ENCODE assay signal across 14 cellular contexts in genomic region chr6:37936150-37936549, GRCh38.
DNase-seq lines count a peak whose midpoint lies in the region; ATAC-seq, FAIRE-seq and TF ChIP-seq lines count a peak whose summit lies in the region.
"Had no signal": no experiment of that assay in that cellular context is flagged by ENCODE, and none has a peak within 500 bp of the region (broad histone marks: within the 10 kb centered on the region; RNA-seq: fewer than 3 reads in every experiment).

No MANE protein-coding gene starts in this region.

- no peaks in the 10 kb centered on the region for H3K9me3 Mint-ChIP-seq in activated naive CD4-positive, alpha-beta T cell treated with anti-CD3 and anti-CD28 coated beads, Interleukin-2, amount 50 U/mL, for 24 hours
- H3K9me3 Mint-ChIP-seq in activated naive CD4-positive, alpha-beta T cell treated with anti-CD3 and anti-CD28 coated beads, Interleukin-2, amount 10 ng/mL, durations not matched to agents 7 days and 5 days: no peaks in the 10 kb centered on the region
- no peaks in the 10 kb centered on the region for H3K9me3 Mint-ChIP-seq in activated naive CD8-positive, alpha-beta T cell treated with anti-CD3 and anti-CD28 coated beads, Interleukin-2, amount 10 ng/mL, durations not matched to agents 7 days and 5 days
- no peaks in the 10 kb centered on the region for H3K9me3 Mint-ChIP-seq in natural killer cell treated with Interleukin-12 subunit alpha and Interleukin-12 subunit beta and Interleukin-15 and Interleukin-18, amount 100 ng/mL, for 72 hours

- ATAC-seq in activated naive CD8-positive, alpha-beta T cell treated with anti-CD3 and anti-CD28 coated beads, Interleukin-2, amount 10 ng/mL, durations not matched to agents 7 days and 5 days (ENCODE audit: low read depth): no peak
- ATAC-seq in natural killer cell treated with Interleukin-12 subunit alpha and Interleukin-12 subunit beta and Interleukin-15 and Interleukin-18, amount 100 ng/mL, for 72 hours: no peak
- no peak for ATAC-seq in HG03354 (IDR thresholded peaks at IDR 0.05; ENCODE audit: poor library complexity, severe bottlenecking, unreplicated experiment)
- ATAC-seq: HCT116 had no signal

- POLR2A ChIA-PET in activated naive CD8-positive, alpha-beta T cell treated with anti-CD3 and anti-CD28 coated beads, Interleukin-2, amount 10 ng/mL, durations not matched to agents 7 days and 5 days (lab: Charles Lee): no interaction called here

- H3K36me3 Mint-ChIP-seq in activated naive CD4-positive, alpha-beta T cell treated with anti-CD3 and anti-CD28 coated beads, Interleukin-2, amount 50 U/mL, for 24 hours: peaks cover 15% of the 10 kb centered on the region
- peaks cover 12% of the 10 kb centered on the region for H3K36me3 Mint-ChIP-seq in activated naive CD4-positive, alpha-beta T cell treated with anti-CD3 and anti-CD28 coated beads, Interleukin-2, amount 10 ng/mL, durations not matched to agents 7 days and 5 days
- H3K36me3 Mint-ChIP-seq in activated naive CD8-positive, alpha-beta T cell treated with anti-CD3 and anti-CD28 coated beads, Interleukin-2, amount 10 ng/mL, durations not matched to agents 7 days and 5 days: peaks cover 23% of the 10 kb centered on the region
- peaks cover 5% of the 10 kb centered on the region for H3K36me3 Mint-ChIP-seq in natural killer cell treated with Interleukin-12 subunit alpha and Interleukin-12 subunit beta and Interleukin-15 and Interleukin-18, amount 100 ng/mL, for 72 hours

- CTCF ChIA-PET in activated naive CD4-positive, alpha-beta T cell treated with anti-CD3 and anti-CD28 coated beads, Interleukin-2, amount 10 ng/mL, durations not matched to agents 7 days and 5 days (lab: Charles Lee): no interaction called here

- FAIRE-seq in H54 (lab: Jason Lieb, UNC): peak; percentile 15
- FAIRE-seq: A204.1 had no signal

- peak overlapping the region; percentile 56 for H3K4me3 Mint-ChIP-seq in activated naive CD4-positive, alpha-beta T cell treated with anti-CD3 and anti-CD28 coated beads, Interleukin-2, amount 50 U/mL, for 24 hours
- H3K4me3 Mint-ChIP-seq in activated naive CD4-positive, alpha-beta T cell treated with anti-CD3 and anti-CD28 coated beads, Interleukin-2, amount 10 ng/mL, durations not matched to agents 7 days and 5 days: no peak overlapping the region
- peak overlapping the region; percentile 8 for H3K4me3 Mint-ChIP-seq in activated naive CD8-positive, alpha-beta T cell treated with anti-CD3 and anti-CD28 coated beads, Interleukin-2, amount 10 ng/mL, durations not matched to agents 7 days and 5 days
- peak overlapping the region; percentile 57 for H3K4me3 Mint-ChIP-seq in natural killer cell treated with Interleukin-12 subunit alpha and Interleukin-12 subunit beta and Interleukin-15 and Interleukin-18, amount 100 ng/mL, for 72 hours

- TF ChIP-seq POLR2A in H54 (IDR thresholded peaks at IDR 0.05; ENCODE audit: low read depth, low read length): no peak

- DNase-seq in activated naive CD4-positive, alpha-beta T cell treated with anti-CD3 and anti-CD28 coated beads, Interleukin-2, amount 10 ng/mL, durations not matched to agents 7 days and 5 days: no peak
- DNase-seq in H54 (ENCODE audit: insufficient read length, low spot score) (no peak), NCI-H2029 treated with DMSO at 0.1 percent for 48 hours (lab: John Stamatoyannopoulos, UW) (no peak), EL (no peak)
- DNase-seq in activated naive CD8-positive, alpha-beta T cell treated with anti-CD3 and anti-CD28 coated beads, Interleukin-2, amount 10 ng/mL, durations not matched to agents 7 days and 5 days: no peak
- no peak for DNase-seq in natural killer cell treated with Interleukin-12 subunit alpha and Interleukin-12 subunit beta and Interleukin-15 and Interleukin-18, amount 100 ng/mL, for 72 hours (ENCODE audit: low spot score)
- DNase-seq: NCI-H1092 treated with DMSO at 0.1 percent for 48 hours, NCI-H1694, NCI-H345, NCI-H69 had no signal

- peak overlapping the region; percentile 52 for H3K27ac Mint-ChIP-seq in activated naive CD4-positive, alpha-beta T cell treated with anti-CD3 and anti-CD28 coated beads, Interleukin-2, amount 50 U/mL, for 24 hours
- H3K27ac Mint-ChIP-seq in activated naive CD4-positive, alpha-beta T cell treated with anti-CD3 and anti-CD28 coated beads, Interleukin-2, amount 10 ng/mL, durations not matched to agents 7 days and 5 days: no peak overlapping the region
- no peak overlapping the region for H3K27ac Mint-ChIP-seq in activated naive CD8-positive, alpha-beta T cell treated with anti-CD3 and anti-CD28 coated beads, Interleukin-2, amount 10 ng/mL, durations not matched to agents 7 days and 5 days
- H3K27ac Mint-ChIP-seq in natural killer cell treated with Interleukin-12 subunit alpha and Interleukin-12 subunit beta and Interleukin-15 and Interleukin-18, amount 100 ng/mL, for 72 hours: peak overlapping the region in 1 of 2 donors; percentile 44

- H3K27me3 Mint-ChIP-seq in activated naive CD4-positive, alpha-beta T cell treated with anti-CD3 and anti-CD28 coated beads, Interleukin-2, amount 50 U/mL, for 24 hours: no peaks in the 10 kb centered on the region
- H3K27me3 Mint-ChIP-seq in activated naive CD4-positive, alpha-beta T cell treated with anti-CD3 and anti-CD28 coated beads, Interleukin-2, amount 10 ng/mL, durations not matched to agents 7 days and 5 days: no peaks in the 10 kb centered on the region
- H3K27me3 Mint-ChIP-seq in activated naive CD8-positive, alpha-beta T cell treated with anti-CD3 and anti-CD28 coated beads, Interleukin-2, amount 10 ng/mL, durations not matched to agents 7 days and 5 days: no peaks in the 10 kb centered on the region
- H3K27me3 Mint-ChIP-seq in natural killer cell treated with Interleukin-12 subunit alpha and Interleukin-12 subunit beta and Interleukin-15 and Interleukin-18, amount 100 ng/mL, for 72 hours: no peaks in the 10 kb centered on the region

- peaks cover 64% of the 10 kb centered on the region for H3K4me1 Mint-ChIP-seq in activated naive CD4-positive, alpha-beta T cell treated with anti-CD3 and anti-CD28 coated beads, Interleukin-2, amount 50 U/mL, for 24 hours
- H3K4me1 Mint-ChIP-seq in activated naive CD4-positive, alpha-beta T cell treated with anti-CD3 and anti-CD28 coated beads, Interleukin-2, amount 10 ng/mL, durations not matched to agents 7 days and 5 days: peaks cover 18% of the 10 kb centered on the region
- peaks cover 17% of the 10 kb centered on the region for H3K4me1 Mint-ChIP-seq in activated naive CD8-positive, alpha-beta T cell treated with anti-CD3 and anti-CD28 coated beads, Interleukin-2, amount 10 ng/mL, durations not matched to agents 7 days and 5 days
- H3K4me1 Mint-ChIP-seq in natural killer cell treated with Interleukin-12 subunit alpha and Interleukin-12 subunit beta and Interleukin-15 and Interleukin-18, amount 100 ng/mL, for 72 hours (ENCODE audit: low read depth in 2 of 2): peaks cover 43% of the 10 kb centered on the region in 2 donors
